ENCODE assay signal across 21 cellular contexts in the genomic region with DNA sequence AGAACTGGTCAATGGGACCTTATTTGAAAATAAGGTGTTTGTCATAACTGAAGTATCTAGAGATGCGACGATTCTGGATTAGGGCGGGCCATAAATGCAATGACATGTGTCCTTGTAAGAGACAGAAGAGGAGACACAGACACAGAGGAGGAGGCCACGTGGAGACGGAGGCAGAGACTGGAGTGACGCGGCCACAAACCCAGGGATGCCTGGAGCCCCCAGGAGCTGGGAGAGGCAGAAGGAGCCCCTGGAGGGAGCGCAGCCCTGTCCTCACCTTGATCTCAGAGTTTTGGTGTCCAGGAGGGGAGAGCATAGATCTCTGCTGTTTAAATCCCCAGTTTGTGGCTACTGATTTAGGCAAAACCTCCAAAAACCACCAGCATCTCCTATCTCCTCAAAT.
"Had no signal": no experiment of that assay in that cellular context is flagged by ENCODE, and none has a peak within 500 bp of the region (broad histone marks: within the 10 kb centered on the region; RNA-seq: fewer than 3 reads in every experiment).

No MANE protein-coding gene starts in this region.

- H3K9me3 Mint-ChIP-seq: activated CD4-positive, alpha-beta memory T cell treated with anti-CD3 and anti-CD28 coated beads, Interleukin-2, amount 10 ng/mL, durations not matched to agents 7 days and 5 days; activated naive CD4-positive, alpha-beta T cell treated with anti-CD3 and anti-CD28 coated beads, Interleukin-2, amount 50 U/mL, for 24 hours; activated T-cell treated with anti-CD3 and anti-CD28 coated beads, Interleukin-2, amount 50 U/mL, for 24 hours; T-cell; type B pancreatic cell had no signal

- H3K4me1 ChIP-seq: parathyroid adenoma had no signal

- H3K27me3 ChIP-seq: cardiac muscle cell, testis had no signal

- H3K4me3 Mint-ChIP-seq: activated CD4-positive, alpha-beta memory T cell treated with anti-CD3 and anti-CD28 coated beads, Interleukin-2, amount 10 ng/mL, durations not matched to agents 7 days and 5 days; activated naive CD4-positive, alpha-beta T cell treated with anti-CD3 and anti-CD28 coated beads, Interleukin-2, amount 50 U/mL, for 24 hours; activated T-cell treated with anti-CD3 and anti-CD28 coated beads, Interleukin-2, amount 50 U/mL, for 24 hours; naive thymus-derived CD8-positive, alpha-beta T cell; stimulated activated memory B cell treated with anti-CD40 and anti-IgM and Interleukin-4, amounts not matched to agents 10 μg/mL and 1 μg/mL and 100 μg/mL, for 72 hours; T-cell; type B pancreatic cell had no signal

- FAIRE-seq: keratinocyte had no signal

- H3K27ac ChIP-seq: cardiac muscle cell, epithelial cell of prostate, parathyroid adenoma, skin epidermis, testis had no signal

- ATAC-seq: naive thymus-derived CD8-positive, alpha-beta T cell; SK-N-SH treated with all-trans-retinoic acid at 6 μM for 48 hours; stimulated activated memory B cell treated with anti-CD40 and anti-IgM and Interleukin-4, amounts not matched to agents 10 μg/mL and 1 μg/mL and 100 μg/mL, for 72 hours; T-cell had no signal

- H3K27ac Mint-ChIP-seq: activated CD4-positive, alpha-beta memory T cell treated with anti-CD3 and anti-CD28 coated beads, Interleukin-2, amount 10 ng/mL, durations not matched to agents 7 days and 5 days; activated naive CD4-positive, alpha-beta T cell treated with anti-CD3 and anti-CD28 coated beads, Interleukin-2, amount 50 U/mL, for 24 hours; activated T-cell treated with anti-CD3 and anti-CD28 coated beads, Interleukin-2, amount 50 U/mL, for 24 hours; stimulated activated memory B cell treated with anti-CD40 and anti-IgM and Interleukin-4, amounts not matched to agents 10 μg/mL and 1 μg/mL and 100 μg/mL, for 72 hours; T-cell; type B pancreatic cell had no signal

- H3K27me3 Mint-ChIP-seq: activated CD4-positive, alpha-beta memory T cell treated with anti-CD3 and anti-CD28 coated beads, Interleukin-2, amount 10 ng/mL, durations not matched to agents 7 days and 5 days; activated naive CD4-positive, alpha-beta T cell treated with anti-CD3 and anti-CD28 coated beads, Interleukin-2, amount 50 U/mL, for 24 hours; activated T-cell treated with anti-CD3 and anti-CD28 coated beads, Interleukin-2, amount 50 U/mL, for 24 hours; stimulated activated memory B cell treated with anti-CD40 and anti-IgM and Interleukin-4, amounts not matched to agents 10 μg/mL and 1 μg/mL and 100 μg/mL, for 72 hours; T-cell had no signal

- H3K9me3 ChIP-seq: testis had no signal

- H3K4me3 ChIP-seq: cardiac muscle cell, skin epidermis, testis had no signal

- DNase-seq: activated CD4-positive, alpha-beta memory T cell treated with anti-CD3 and anti-CD28 coated beads, Interleukin-2, amount 10 ng/mL, durations not matched to agents 7 days and 5 days; activated CD4-positive, alpha-beta T cell treated with anti-CD3 and anti-CD28 coated beads for 48 hours; activated CD4-positive, CD25-positive, alpha-beta regulatory T cell; activated gamma-delta T cell; activated T-cell treated with anti-CD3 and anti-CD28 coated beads, Interleukin-2, amount 50 U/mL, for 24 hours; amniotic stem cell; foreskin fibroblast; mesendoderm; naive thymus-derived CD8-positive, alpha-beta T cell; stimulated activated CD4-positive, alpha-beta T cell treated with anti-CD3 and anti-CD28 coated beads, Interleukin-4, amount 100 ng/mL, for 24 hours; T-cell; testis had no signal
